In genomic region chr5:543351-543750, GRCh38 we compare ENCODE assay signal across 13 cellular contexts. TPM values are rescaled to one million over a fixed set of nuclear protein-coding genes. Genes with fewer than 3 reads are reported as not detected.
A peak's percentile ranks its signal among the peaks of the same experiment; 100 is the strongest.
DNase-seq lines count a peak whose midpoint lies in the region; ATAC-seq and TF ChIP-seq lines count a peak whose summit lies in the region.
"Had no signal": no experiment of that assay in that cellular context is flagged by ENCODE, and none has a peak within 500 bp of the region (broad histone marks: within the 10 kb centered on the region; RNA-seq: fewer than 3 reads in every experiment).

No MANE protein-coding gene starts in this region.

- no peak overlapping the region for H2AK5ac ChIP-seq in trophoblast cell (ENCODE audit: low read length)

- H3K18ac ChIP-seq in trophoblast cell (ENCODE audit: low read length) = no peak overlapping the region

- H3K9me3 Mint-ChIP-seq in CD14-positive monocyte = peaks cover 2 to 24% (median 12%) of the 10 kb centered on the region in 7 donors
- no peaks in the 10 kb centered on the region for H3K9me3 Mint-ChIP-seq in T-cell
- no peaks in the 10 kb centered on the region for H3K9me3 Mint-ChIP-seq in memory B cell
- H3K9me3 Mint-ChIP-seq: H9, nephron progenitor cell had no signal

- H3K9ac ChIP-seq in trophoblast cell (ENCODE audit: low read length) = no peak overlapping the region

- H3K27ac Mint-ChIP-seq in CD14-positive monocyte = peak overlapping the region in 6 of 7 donors; percentile 18 to 87 (median 70)
- peak overlapping the region in 1 of 2 donors; percentile 82 for H3K27ac Mint-ChIP-seq in T-cell
- peak overlapping the region; percentile 86 for H3K27ac Mint-ChIP-seq in memory B cell
- H3K27ac Mint-ChIP-seq: H9, nephron progenitor cell had no signal

- H3K4me1 Mint-ChIP-seq in CD14-positive monocyte (peaks cover 29% of the 10 kb centered on the region), T-cell (peaks cover 15 to 20% (median 16%) of the 10 kb centered on the region in 3 donors), memory B cell (peaks cover 16% of the 10 kb centered on the region)

- H3K27ac ChIP-seq in upper lobe of right lung (no peak overlapping the region), trophoblast cell (ENCODE audit: low read depth, low read length) (no peak overlapping the region)
- H3K27ac ChIP-seq: C4-2B had no signal

- H3K4me3 ChIP-seq in upper lobe of right lung (no peak overlapping the region), trophoblast cell (ENCODE audit: low read depth, low read length) (no peak overlapping the region)

- H2BK5ac ChIP-seq in trophoblast cell (ENCODE audit: low read depth, low read length, poor library complexity) = no peak overlapping the region

- no peak overlapping the region for H4K12ac ChIP-seq in trophoblast cell (ENCODE audit: low read depth, low read length)

- H3K79me1 ChIP-seq in trophoblast cell (ENCODE audit: low read length) = no peaks in the 10 kb centered on the region

- no CpG with 5 or more reads among the region's 5 CpGs for WGBS in trophoblast cell (ENCODE audit: extremely low coverage, insufficient coverage, insufficient read length)

- H3K27me3 Mint-ChIP-seq in CD14-positive monocyte (ENCODE audit: low read depth in 3 of 3) (peaks cover 53 to 88% (median 66%) of the 10 kb centered on the region in 3 donors), T-cell (peaks cover 10 to 14% of the 10 kb centered on the region in 2 donors), memory B cell (peaks cover 19% of the 10 kb centered on the region)

- POLR2A ChIA-PET in T-cell (lab: Charles Lee) = no interaction called here

- H3K79me2 ChIP-seq in trophoblast cell (ENCODE audit: control insufficient read depth, insufficient read depth, low read length, poor library complexity) = no peaks in the 10 kb centered on the region

- no peak overlapping the region for H3K23ac ChIP-seq in trophoblast cell (ENCODE audit: low read length)

- H4K8ac ChIP-seq in trophoblast cell (ENCODE audit: low read depth, low read length) = no peak overlapping the region

- no peaks in the 10 kb centered on the region for H3K9me3 ChIP-seq in upper lobe of right lung
- H3K9me3 ChIP-seq in trophoblast cell (ENCODE audit: insufficient read depth, low read depth, low read length) = peaks cover 5% of the 10 kb centered on the region
- H3K9me3 ChIP-seq: left lung had no signal

- intact Hi-C loops in CD14-positive monocyte (cut with micrococcal nuclease) = loop anchor here (5.0 to 10.0 kb wide), 4 partner anchors 64 to 99 kb away; partner anchors contain the start of genes CEP72 (in 1 of the 2) and EXOC3 (in 1 of the 2)
- intact Hi-C loops in upper lobe of right lung (cut with DNase I) = no loop called here

- no peak overlapping the region for H2BK12ac ChIP-seq in trophoblast cell (ENCODE audit: low read length)

- DNase-seq in CD14-positive monocyte (ENCODE audit: low spot score) (peak; percentile 43), T-cell (no peak), memory B cell (ENCODE audit: low spot score in 2 of 2) (no peak), upper lobe of right lung (no peak), trophoblast cell (no peak), NCI-H1092 treated with DMSO at 0.1 percent for 48 hours (lab: John Stamatoyannopoulos, UW) (no peak)
- no peak for DNase-seq in stimulated activated CD4-positive, alpha-beta T cell treated with anti-CD3 and anti-CD28 coated beads, Interleukin-2, amount 100 ng/mL, for 48 hours
- DNase-seq: H9 had no signal

- TF ChIP-seq CTCF in CD14-positive monocyte (IDR thresholded peaks at IDR 0.05) (no peak), upper lobe of right lung (IDR thresholded peaks at IDR 0.05) (no peak)

- no peak overlapping the region for H3K14ac ChIP-seq in trophoblast cell (ENCODE audit: low read length)

- H3K4me2 ChIP-seq in trophoblast cell (ENCODE audit: low read length) = no peak overlapping the region

- peak overlapping the region in 1 of 2 donors; percentile 63 for H3K4me3 Mint-ChIP-seq in CD14-positive monocyte
- peak overlapping the region in 2 of 3 donors; percentile 6 to 68 for H3K4me3 Mint-ChIP-seq in T-cell
- H3K4me3 Mint-ChIP-seq in memory B cell = no peak overlapping the region
- H3K4me3 Mint-ChIP-seq: H9, nephron progenitor cell had no signal

- CTCF ChIA-PET in T-cell (lab: Charles Lee) = no interaction called here

- H3K36me3 Mint-ChIP-seq in CD14-positive monocyte (peaks cover 2 to 12% of the 10 kb centered on the region in 2 donors), T-cell (no peaks in the 10 kb centered on the region), memory B cell (peaks cover 3% of the 10 kb centered on the region)

- no peak overlapping the region for H2BK120ac ChIP-seq in trophoblast cell (ENCODE audit: insufficient read depth, low read length, poor library complexity)

- H3K36me3 ChIP-seq in upper lobe of right lung (no peaks in the 10 kb centered on the region), trophoblast cell (ENCODE audit: control insufficient read depth in 1 of 2, insufficient read depth in 2 of 2, low read length in 2 of 2) (no peaks in the 10 kb centered on the region)
- H3K36me3 ChIP-seq: left lung had no signal

- H3K4ac ChIP-seq in trophoblast cell (ENCODE audit: low read depth, low read length) = no peak overlapping the region

- H3K27me3 ChIP-seq in upper lobe of right lung = peaks cover 53% of the 10 kb centered on the region
- H3K27me3 ChIP-seq in trophoblast cell (ENCODE audit: insufficient read depth, low read length) = no peaks in the 10 kb centered on the region

- no peaks in the 10 kb centered on the region for H3K4me1 ChIP-seq in upper lobe of right lung
- no peaks in the 10 kb centered on the region for H3K4me1 ChIP-seq in trophoblast cell (ENCODE audit: control insufficient read depth in 1 of 2, insufficient read depth in 2 of 2, low read length in 2 of 2)

- H4K91ac ChIP-seq in trophoblast cell (ENCODE audit: low read depth, low read length) = no peak overlapping the region

- ATAC-seq in GM19351 (IDR thresholded peaks at IDR 0.05; ENCODE audit: unreplicated experiment) (peak; percentile 6), T-cell (replicated peaks in 1 of 4) (no peak), memory B cell (ENCODE audit: low read depth) (no peak), upper lobe of right lung (no peak)
- ATAC-seq: esophagus mucosa had no signal

- no peak overlapping the region for H2AFZ ChIP-seq in trophoblast cell (ENCODE audit: insufficient read depth, low read length, poor library complexity)

RNA-seq across cellular contexts. Expression of gene SLC9A3, which starts 19.1 kb away (rescaled TPM):
- under 1 TPM; 0.31 to 0.42 TPM for polyA plus RNA-seq in CD14-positive monocyte
- 1 to 10 TPM; 1.9 to 3.5 (median 2.5) TPM for total RNA-seq in T-cell
- 1.0 TPM for total RNA-seq in upper lobe of right lung
- polyA plus RNA-seq in trophoblast cell (2013) = 1.7 and 1.9 TPM in 2 replicates
